In genomic region chr1:221655766-221656305, GRCh38 we compare ENCODE assay signal across 20 cellular contexts.
"Had no signal": no experiment of that assay in that cellular context is flagged by ENCODE, and none has a peak within 500 bp of the region (broad histone marks: within the 10 kb centered on the region; RNA-seq: fewer than 3 reads in every experiment).

No MANE protein-coding gene starts in this region.

- H3K27ac ChIP-seq: dorsolateral prefrontal cortex, neural progenitor cell, parathyroid adenoma, right lobe of liver, suprapubic skin, transverse colon, upper lobe of right lung, uterus had no signal

- DNase-seq: dorsolateral prefrontal cortex; effector CD4-positive, alpha-beta T cell; kidney; right lobe of liver; small intestine; stimulated activated CD4-positive, alpha-beta T cell treated with anti-CD3 and anti-CD28 coated beads, Interleukin-15, amount 100 ng/mL, for 24 hours; stimulated activated CD4-positive, alpha-beta T cell treated with anti-CD3 and anti-CD28 coated beads, Interleukin-2, amount 100 ng/mL, for 48 hours; stimulated activated naive CD4-positive, alpha-beta T cell; stimulated activated naive CD8-positive, alpha-beta T cell treated with anti-CD3 and anti-CD28 coated beads, Interleukin-15, amount 100 ng/mL, for 72 hours; transverse colon; upper lobe of right lung; uterus had no signal

- H3K36me3 Mint-ChIP-seq: memory B cell, neural progenitor cell had no signal

- ATAC-seq: left lobe of liver; right lobe of liver; stimulated activated naive CD8-positive, alpha-beta T cell treated with anti-CD3 and anti-CD28 coated beads, Interleukin-15, amount 100 ng/mL, for 72 hours; upper lobe of right lung had no signal

- H3K4me1 Mint-ChIP-seq: memory B cell, nephron, neural progenitor cell had no signal

- H3K27me3 ChIP-seq: dorsolateral prefrontal cortex, neural progenitor cell, right lobe of liver, suprapubic skin, transverse colon, upper lobe of right lung, uterus had no signal

- H3K4me2 ChIP-seq: neural progenitor cell had no signal

- H3K27ac Mint-ChIP-seq: memory B cell, nephron, neural progenitor cell, progenitor cell of endocrine pancreas had no signal

- H3K9me3 Mint-ChIP-seq: memory B cell; nephron; stimulated activated naive CD8-positive, alpha-beta T cell treated with anti-CD3 and anti-CD28 coated beads, Interleukin-15, amount 100 ng/mL, for 72 hours had no signal

- H3K9me3 ChIP-seq: right lobe of liver, suprapubic skin, transverse colon, upper lobe of right lung, uterus had no signal

- H3K4me3 ChIP-seq: dorsolateral prefrontal cortex, lung, neural progenitor cell, right lobe of liver, suprapubic skin, transverse colon, upper lobe of right lung, uterus had no signal

- H3K36me3 ChIP-seq: neural progenitor cell, right lobe of liver, suprapubic skin, transverse colon, upper lobe of right lung, uterus had no signal

- H2AFZ ChIP-seq: parathyroid adenoma had no signal

- H3K9ac ChIP-seq: neural progenitor cell, parathyroid adenoma had no signal

- H3K27me3 Mint-ChIP-seq: memory B cell; progenitor cell of endocrine pancreas; stimulated activated naive CD8-positive, alpha-beta T cell treated with anti-CD3 and anti-CD28 coated beads, Interleukin-15, amount 100 ng/mL, for 72 hours had no signal

- H3K4me3 Mint-ChIP-seq: memory B cell; nephron; neural progenitor cell; stimulated activated naive CD8-positive, alpha-beta T cell treated with anti-CD3 and anti-CD28 coated beads, Interleukin-15, amount 100 ng/mL, for 72 hours had no signal

- H3K4me1 ChIP-seq: neural progenitor cell, parathyroid adenoma, right lobe of liver, suprapubic skin, transverse colon, upper lobe of right lung, uterus had no signal
